Comparison of ENCODE assay signal across 34 cellular contexts in genomic region chr10:654647-654996, GRCh38. TPM values are rescaled to one million over a fixed set of nuclear protein-coding genes. Genes with fewer than 3 reads are reported as not detected.
DNase-seq lines count a peak whose midpoint lies in the region; ATAC-seq, FAIRE-seq and TF ChIP-seq lines count a peak whose summit lies in the region.
"Had no signal": no experiment of that assay in that cellular context is flagged by ENCODE, and none has a peak within 500 bp of the region (broad histone marks: within the 10 kb centered on the region; RNA-seq: fewer than 3 reads in every experiment).

No MANE protein-coding gene starts in this region.

- H3K27ac ChIP-seq in A549 (no peak overlapping the region), angular gyrus (ENCODE audit: low read depth, low read length) (peak overlapping the region; percentile 75), esophagus squamous epithelium (peak overlapping the region in 3 of 4 donors; percentile 11 to 42 (median 34)), rectal smooth muscle tissue (ENCODE audit: low read depth, low read length) (peak overlapping the region; percentile 73)
- no peak overlapping the region for H3K27ac ChIP-seq in CD8-positive, alpha-beta memory T cell (ENCODE audit: low read depth, low read length)
- H3K27ac ChIP-seq: lower lobe of right lung, thoracic aorta had no signal

- no peak overlapping the region for H3K9ac ChIP-seq in rectal smooth muscle tissue (ENCODE audit: low read length)

- H3K4me3 Mint-ChIP-seq in CD8-positive, alpha-beta memory T cell: no peak overlapping the region
- H3K4me3 Mint-ChIP-seq: activated CD4-positive, alpha-beta memory T cell treated with anti-CD3 and anti-CD28 coated beads, Interleukin-2, amount 10 ng/mL, durations not matched to agents 7 days and 5 days; activated T-helper 17 cell treated with anti-CD3 and anti-CD28 coated beads, Interleukin-2, amount 50 U/mL, for 72 hours; CD4-positive, alpha-beta memory T cell; nephron; stimulated activated memory B cell treated with anti-CD40 and anti-IgM and Interleukin-4, amounts not matched to agents 10 μg/mL and 1 μg/mL and 100 μg/mL, for 72 hours had no signal

- H3K4me1 ChIP-seq in A549 (peaks cover 12% of the 10 kb centered on the region; the same call in 2 of the 3 replicates), esophagus squamous epithelium (peaks cover 4 to 43% (median 5%) of the 10 kb centered on the region in 3 donors), rectal smooth muscle tissue (ENCODE audit: control insufficient read depth, insufficient read depth, low read length) (peaks cover 32% of the 10 kb centered on the region)
- no peaks in the 10 kb centered on the region for H3K4me1 ChIP-seq in CD8-positive, alpha-beta memory T cell (ENCODE audit: insufficient read depth, low read length)

- no peak overlapping the region for H3K4me2 ChIP-seq in A549

- peaks cover 0 to 3% (median 0%) of the 10 kb centered on the region in 3 donors for H3K4me1 Mint-ChIP-seq in CD8-positive, alpha-beta memory T cell
- H3K4me1 Mint-ChIP-seq: activated CD4-positive, alpha-beta memory T cell treated with anti-CD3 and anti-CD28 coated beads, Interleukin-2, amount 10 ng/mL, durations not matched to agents 7 days and 5 days; stimulated activated memory B cell treated with anti-CD40 and anti-IgM and Interleukin-4, amounts not matched to agents 10 μg/mL and 1 μg/mL and 100 μg/mL, for 72 hours had no signal

- intact Hi-C loops in esophagus squamous epithelium (cut with DNase I): no loop called here

- H3K4me3 ChIP-seq in A549 (no peak overlapping the region), esophagus squamous epithelium (no peak overlapping the region), rectal smooth muscle tissue (ENCODE audit: low read length) (peak overlapping the region; percentile 30)
- H3K4me3 ChIP-seq in CD8-positive, alpha-beta memory T cell (ENCODE audit: low read length): no peak overlapping the region
- H3K4me3 ChIP-seq: lower lobe of right lung, MG63, thoracic aorta had no signal

- POLR2A ChIA-PET in A549 (lab: Yijun Ruan, JAX): no interaction called here
- POLR2A ChIA-PET in CD8-positive, alpha-beta memory T cell (lab: Charles Lee): no interaction called here

- no peaks in the 10 kb centered on the region for H3K27me3 ChIP-seq in esophagus squamous epithelium
- H3K27me3 ChIP-seq in rectal smooth muscle tissue (ENCODE audit: control insufficient read depth, insufficient read depth, low read length): no peaks in the 10 kb centered on the region
- H3K27me3 ChIP-seq in CD8-positive, alpha-beta memory T cell (ENCODE audit: insufficient read depth, low read length, poor library complexity, severe bottlenecking): no peaks in the 10 kb centered on the region
- H3K27me3 ChIP-seq: MG63 had no signal

- H3K36me3 Mint-ChIP-seq in CD8-positive, alpha-beta memory T cell: no peaks in the 10 kb centered on the region
- H3K36me3 Mint-ChIP-seq: activated naive CD4-positive, alpha-beta T cell treated with anti-CD3 and anti-CD28 coated beads, Interleukin-2, amount 50 U/mL, for 72 hours; CD4-positive, alpha-beta memory T cell; stimulated activated memory B cell treated with anti-CD40 and anti-IgM and Interleukin-4, amounts not matched to agents 10 μg/mL and 1 μg/mL and 100 μg/mL, for 72 hours had no signal

- TF ChIP-seq POLR2A in A549 (IDR thresholded peaks at IDR 0.05; ENCODE audit: low read length) (no peak), esophagus squamous epithelium (IDR thresholded peaks at IDR 0.05) (no peak)

- CTCF ChIA-PET in A549 (lab: Yijun Ruan, JAX): no interaction called here
- CTCF ChIA-PET in CD8-positive, alpha-beta memory T cell (lab: Charles Lee): no interaction called here

- ATAC-seq in A549 (peak; percentile 30 to 54; a peak in 3 of 6 replicates), HG03442 (IDR thresholded peaks at IDR 0.05; ENCODE audit: unreplicated experiment) (no peak), HG02623 (IDR thresholded peaks at IDR 0.05; ENCODE audit: unreplicated experiment) (no peak)
- ATAC-seq: activated naive CD4-positive, alpha-beta T cell treated with anti-CD3 and anti-CD28 coated beads, Interleukin-2, amount 50 U/mL, for 72 hours; activated T-helper 17 cell treated with anti-CD3 and anti-CD28 coated beads, Interleukin-2, amount 50 U/mL, for 72 hours; stimulated activated memory B cell treated with anti-CD40 and anti-IgM and Interleukin-4, amounts not matched to agents 10 μg/mL and 1 μg/mL and 100 μg/mL, for 72 hours had no signal

- H3K9me3 ChIP-seq in A549 (no peaks in the 10 kb centered on the region), esophagus squamous epithelium (no peaks in the 10 kb centered on the region)
- H3K9me3 ChIP-seq in CD8-positive, alpha-beta memory T cell (ENCODE audit: low read length): no peaks in the 10 kb centered on the region
- H3K9me3 ChIP-seq: lower lobe of right lung, MG63, thoracic aorta had no signal

- peaks cover 8 to 9% of the 10 kb centered on the region in 2 donors for H3K27me3 Mint-ChIP-seq in CD8-positive, alpha-beta memory T cell
- H3K27me3 Mint-ChIP-seq: activated CD4-positive, alpha-beta memory T cell treated with anti-CD3 and anti-CD28 coated beads, Interleukin-2, amount 10 ng/mL, durations not matched to agents 7 days and 5 days had no signal

- DNase-seq in A549 (ENCODE audit: low read depth in 1 of 2, low spot score in 1 of 2) (no peak), esophagus squamous epithelium (lab: John Stamatoyannopoulos, UW) (no peak), hepatic stellate cell (ENCODE audit: low spot score) (no peak)
- no peak for DNase-seq in CD8-positive, alpha-beta memory T cell
- DNase-seq: activated CD4-positive, alpha-beta memory T cell treated with anti-CD3 and anti-CD28 coated beads, Interleukin-2, amount 10 ng/mL, durations not matched to agents 7 days and 5 days; activated CD4-positive, CD25-positive, alpha-beta regulatory T cell treated with anti-CD3 and anti-CD28 coated beads, Interleukin-2, amount 50 U/mL, for 72 hours; AML-193; aorta; CD4-positive, alpha-beta memory T cell; central memory CD4-positive, alpha-beta T cell; DMS153; glutamatergic neuron; KG1; kidney; lower lobe of right lung; MG63; NCI-H2029 treated with DMSO at 0.1 percent for 48 hours; NCI-H2227 treated with DMSO at 0.1 percent for 48 hours; NCI-H69; SIG-M5; stimulated activated CD4-positive, alpha-beta T cell treated with anti-CD3 and anti-CD28 coated beads, Interleukin-4, amount 100 ng/mL, for 4 hours; T-helper 9 cell had no signal

- FAIRE-seq in A549 (lab: Jason Lieb, UNC): no peak
- FAIRE-seq: H54, HTR-8/SVneo, kidney, RCC 7860 had no signal

- no peak for TF ChIP-seq RAD21 in A549 (conservative IDR thresholded peaks at IDR 0.05 in 1 of 2, IDR thresholded peaks at IDR 0.05 in 1 of 2)

- no peak overlapping the region for H3K27ac Mint-ChIP-seq in CD8-positive, alpha-beta memory T cell
- H3K27ac Mint-ChIP-seq: activated CD4-positive, alpha-beta memory T cell treated with anti-CD3 and anti-CD28 coated beads, Interleukin-2, amount 10 ng/mL, durations not matched to agents 7 days and 5 days; activated naive CD4-positive, alpha-beta T cell treated with anti-CD3 and anti-CD28 coated beads, Interleukin-2, amount 50 U/mL, for 72 hours; activated T-helper 17 cell treated with anti-CD3 and anti-CD28 coated beads, Interleukin-2, amount 50 U/mL, for 72 hours; CD4-positive, alpha-beta memory T cell; stimulated activated memory B cell treated with anti-CD40 and anti-IgM and Interleukin-4, amounts not matched to agents 10 μg/mL and 1 μg/mL and 100 μg/mL, for 72 hours had no signal

- TF ChIP-seq CTCF in A549 (IDR thresholded peaks at IDR 0.05) (no peak), esophagus squamous epithelium (IDR thresholded peaks at IDR 0.05) (no peak)

- TF ChIP-seq EP300 in A549 (IDR thresholded peaks at IDR 0.05): no peak

- H3K9me3 Mint-ChIP-seq in CD8-positive, alpha-beta memory T cell: no peaks in the 10 kb centered on the region
- H3K9me3 Mint-ChIP-seq: activated CD4-positive, alpha-beta memory T cell treated with anti-CD3 and anti-CD28 coated beads, Interleukin-2, amount 10 ng/mL, durations not matched to agents 7 days and 5 days; activated naive CD4-positive, alpha-beta T cell treated with anti-CD3 and anti-CD28 coated beads, Interleukin-2, amount 50 U/mL, for 72 hours; activated T-helper 17 cell treated with anti-CD3 and anti-CD28 coated beads, Interleukin-2, amount 50 U/mL, for 72 hours; CD4-positive, alpha-beta memory T cell; nephron; stimulated activated memory B cell treated with anti-CD40 and anti-IgM and Interleukin-4, amounts not matched to agents 10 μg/mL and 1 μg/mL and 100 μg/mL, for 72 hours had no signal

- H3K36me3 ChIP-seq in esophagus squamous epithelium: no peaks in the 10 kb centered on the region
- H3K36me3 ChIP-seq in rectal smooth muscle tissue (ENCODE audit: control insufficient read depth, insufficient read depth, low read length): no peaks in the 10 kb centered on the region
- H3K36me3 ChIP-seq in CD8-positive, alpha-beta memory T cell (ENCODE audit: insufficient read depth, low read length): no peaks in the 10 kb centered on the region
- H3K36me3 ChIP-seq: lower lobe of right lung, MG63, thoracic aorta had no signal

- WGBS in A549 (ENCODE audit: missing lambda C conversion rate): 93% methylated on average over 6 of the region's 6 CpGs
- 82 to 91% methylated on average over 6 of the region's 6 CpGs for WGBS in esophagus squamous epithelium, 2 donors

TF ChIP-seq in A549, 52 proteins besides CTCF, POLR2A, EP300 and RAD21 (continues in another document):
- no peak for TF ChIP-seq FOSB (CRISPR knock-in tag; IDR thresholded peaks at IDR 0.05)
- TF ChIP-seq NFE2L2 (conservative IDR thresholded peaks at IDR 0.05; ENCODE audit: low read length): no peak
- TF ChIP-seq ZFP36 (IDR thresholded peaks at IDR 0.05; ENCODE audit: borderline replicate concordance, partially characterized antibody): no peak

RNA-seq across cellular contexts. Expression of gene DIP2C, which starts 34.8 kb away (rescaled TPM):
- polyA plus RNA-seq in A549 (2011; rRNA removed) (3.7 and 5.7 TPM in 2 replicates), A549 (2017; fragmentation: RNase III; extraction: RNeasy Plus Mini Kit Qiagen cat#74134 plus additional on column Dnase treatment) (4.2 to 5.5 TPM (median 5.0 TPM) in 3 replicates)
- 4.1 and 5.0 TPM in 2 replicates for polyA plus RNA-seq in A549 (2012; cell fraction: cytosol; rRNA removed)
- polyA plus RNA-seq in A549 (2012; cell fraction: nucleus; rRNA removed): 5.9 and 7.2 TPM in 2 replicates
- polyA minus RNA-seq in A549 (2011; rRNA and poly(A)+ RNA removed): 7.9 and 10.0 TPM in 2 replicates
- 10 to 100 TPM in 1 of 4 donors, 1 to 10 TPM in 3; 2.4 to 14.9 (median 6.1) TPM for total RNA-seq in esophagus squamous epithelium
- under 1 TPM; 0.44 to 0.55 TPM for total RNA-seq in CD8-positive, alpha-beta memory T cell
- polyA plus RNA-seq in CD8-positive, alpha-beta memory T cell: 1.1 TPM

Comparison
In these comparisons a context has a peak if more than half of its experiments do, and no peak if none do; other contexts are left out.
1. ATAC-seq: peak in A549 (2 of 2); none in HG03442 (single experiment) and HG02623 (single experiment).
2. H3K27ac ChIP-seq: peak in angular gyrus (single experiment), esophagus squamous epithelium (3 of 4) and rectal smooth muscle tissue (single experiment); none in A549 (0 of 2) and CD8-positive, alpha-beta memory T cell (single experiment).